ENCODE assay signal across 8 cellular contexts in the genomic region with DNA sequence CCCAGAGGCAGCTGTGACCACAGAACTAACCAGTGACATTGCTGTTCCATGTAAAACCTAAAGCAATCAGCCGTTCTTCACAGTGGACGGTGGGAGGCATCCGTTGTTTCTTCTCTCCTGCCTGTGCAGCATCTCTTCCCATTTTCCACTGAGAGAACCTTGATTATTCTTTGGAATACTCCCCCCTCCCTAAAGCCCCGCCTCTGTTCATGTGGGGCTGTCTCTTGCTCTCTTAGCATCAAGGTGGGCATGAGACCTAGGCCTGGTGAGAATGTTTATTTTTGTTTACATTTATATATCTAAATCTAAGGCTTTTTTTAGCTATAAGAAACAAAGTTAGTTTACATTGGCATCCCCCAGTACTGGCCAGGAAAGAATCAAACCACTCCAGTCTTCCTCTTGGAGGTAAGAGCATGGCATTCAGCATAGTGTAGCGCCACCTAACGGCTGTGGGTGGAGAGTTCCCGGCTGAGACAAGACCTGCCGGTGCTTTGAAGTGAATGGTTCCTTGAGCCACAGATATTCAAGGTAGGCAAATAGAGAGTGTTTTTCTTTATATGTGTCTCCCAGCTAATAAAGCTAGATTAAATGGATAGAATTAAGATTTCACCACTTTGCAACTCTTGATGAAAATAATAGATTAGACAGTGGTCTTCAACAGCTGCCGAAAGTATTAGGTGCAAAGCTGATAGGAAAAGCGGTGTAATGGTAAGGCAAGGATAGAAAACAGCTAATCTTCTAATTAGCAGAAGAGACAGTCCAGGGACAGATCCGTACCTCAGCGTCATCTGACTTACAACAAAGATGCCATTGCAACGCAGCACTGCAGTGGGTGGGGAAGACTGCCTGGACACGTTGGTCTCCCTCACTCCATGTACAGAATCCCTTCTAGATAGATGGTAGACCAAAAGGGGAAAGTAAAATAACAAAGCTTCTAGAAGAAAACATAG.
A peak's percentile ranks its signal among the peaks of the same experiment; 100 is the strongest.
DNase-seq lines count a peak whose midpoint lies in the region; ATAC-seq, FAIRE-seq and TF ChIP-seq lines count a peak whose summit lies in the region.

No MANE protein-coding gene starts in this region.

- WGBS in mammary epithelial cell (ENCODE audit: low coverage, missing lambda C conversion rate): 66% methylated on average over 14 of the region's 14 CpGs

- no TSS peak for BruUV-seq in mammary epithelial cell (replicated peaks; lab: Mats Ljungman, UMichigan)

- intact Hi-C loops in mammary epithelial cell (cut with micrococcal nuclease): loop anchor here (1.0 to 10.0 kb wide), 7 partner anchors 91 to 1168 kb away; partner anchors contain the start of gene PTPRM

- no peaks in the 10 kb centered on the region for H3K9me1 ChIP-seq in keratinocyte (ENCODE audit: control insufficient read depth, extremely low read depth, insufficient read depth, low read length)

- FAIRE-seq in keratinocyte (lab: Jason Lieb, UNC): peak; percentile 13

- H3K4me3 Mint-ChIP-seq in stimulated activated effector memory CD8-positive, alpha-beta T cell treated with anti-CD3 and anti-CD28 coated beads, Interleukin-12 subunit alpha, Interleukin-12 subunit beta, amount 100 ng/mL, for 72 hours: no peak overlapping the region

- no peaks in the 10 kb centered on the region for H3K27me3 ChIP-seq in GM06990 (replicated peaks; ENCODE audit: control insufficient read depth, insufficient read depth, low read length)
- H3K27me3 ChIP-seq in OCI-LY3 (ENCODE audit: low read depth, low read length): peaks cover 10% of the 10 kb centered on the region
- no peaks in the 10 kb centered on the region for H3K27me3 ChIP-seq in mammary epithelial cell (ENCODE audit: insufficient read depth, low read length)
- H3K27me3 ChIP-seq in keratinocyte (ENCODE audit: control insufficient read depth, extremely low read depth, insufficient read depth, low read length): no peaks in the 10 kb centered on the region

- no peak overlapping the region for H2AFZ ChIP-seq in OCI-LY3 (ENCODE audit: low read depth, low read length)
- no peak overlapping the region for H2AFZ ChIP-seq in mammary epithelial cell (ENCODE audit: low read depth, low read length)
- H2AFZ ChIP-seq in keratinocyte (ENCODE audit: control insufficient read depth, low read length): no peak overlapping the region

- H3K36me3 ChIP-seq in GM06990 (ENCODE audit: control insufficient read depth, insufficient read depth, low read length) (no peaks in the 10 kb centered on the region), OCI-LY3 (replicated peaks; ENCODE audit: low read depth, low read length) (no peaks in the 10 kb centered on the region), mammary epithelial cell (ENCODE audit: insufficient read depth, low read length) (no peaks in the 10 kb centered on the region), keratinocyte (ENCODE audit: control insufficient read depth in 2 of 2, extremely low read depth in 1 of 2, insufficient read depth in 2 of 2, low read length in 2 of 2) (peaks cover 0 to 7% of the 10 kb centered on the region in 2 experiments)

- H3K79me2 ChIP-seq in OCI-LY3 (ENCODE audit: low read length) (no peaks in the 10 kb centered on the region), mammary epithelial cell (ENCODE audit: insufficient read depth, low read length) (no peaks in the 10 kb centered on the region), keratinocyte (ENCODE audit: control insufficient read depth, insufficient read depth, low read length) (no peaks in the 10 kb centered on the region)

- peaks cover 12% of the 10 kb centered on the region for H3K36me3 Mint-ChIP-seq in stimulated activated effector memory CD8-positive, alpha-beta T cell treated with anti-CD3 and anti-CD28 coated beads, Interleukin-12 subunit alpha, Interleukin-12 subunit beta, amount 100 ng/mL, for 72 hours

- H4K20me1 ChIP-seq in OCI-LY3 (ENCODE audit: insufficient read depth, low read length): no peaks in the 10 kb centered on the region
- H4K20me1 ChIP-seq in mammary epithelial cell (ENCODE audit: insufficient read depth, low read length): no peaks in the 10 kb centered on the region
- no peaks in the 10 kb centered on the region for H4K20me1 ChIP-seq in keratinocyte (ENCODE audit: control insufficient read depth, extremely low read depth, insufficient read depth, low read length)

- H3K27ac Mint-ChIP-seq in stimulated activated effector memory CD8-positive, alpha-beta T cell treated with anti-CD3 and anti-CD28 coated beads, Interleukin-12 subunit alpha, Interleukin-12 subunit beta, amount 100 ng/mL, for 72 hours: no peak overlapping the region

- dilution Hi-C loops in mammary epithelial cell (cut with HindIII; ENCODE audit: low sequenced_read_pairs): loop anchor here (10.0 kb wide), 1 partner anchor 55 kb away; no protein-coding TSS in a partner anchor
- dilution Hi-C loops in keratinocyte (cut with MboI; ENCODE audit: extremely low pct_ligation_motif_present, low sequenced_read_pairs): no loop called here

- H3K27ac ChIP-seq in OCI-LY3 (ENCODE audit: low read length): no peak overlapping the region
- no peak overlapping the region for H3K27ac ChIP-seq in mammary epithelial cell (ENCODE audit: insufficient read depth, low read depth, low read length)
- no peak overlapping the region for H3K27ac ChIP-seq in keratinocyte (ENCODE audit: control insufficient read depth, insufficient read depth, low read length)

- H3K4me2 ChIP-seq in OCI-LY3 (ENCODE audit: low read length) (no peak overlapping the region), mammary epithelial cell (ENCODE audit: insufficient read depth, low read depth, low read length) (no peak overlapping the region), keratinocyte (ENCODE audit: control insufficient read depth, extremely low read depth, insufficient read depth, low read depth, low read length) (no peak overlapping the region)

- no peak for ATAC-seq in stimulated activated effector memory CD8-positive, alpha-beta T cell treated with anti-CD3 and anti-CD28 coated beads, Interleukin-12 subunit alpha, Interleukin-12 subunit beta, amount 100 ng/mL, for 72 hours
- no peak for ATAC-seq in GM19351 (IDR thresholded peaks at IDR 0.05; ENCODE audit: unreplicated experiment)

- H3K4me1 ChIP-seq in OCI-LY3 (ENCODE audit: low read length) (no peaks in the 10 kb centered on the region), mammary epithelial cell (ENCODE audit: insufficient read depth, low read length) (no peaks in the 10 kb centered on the region), keratinocyte (ENCODE audit: control insufficient read depth, extremely low read depth, insufficient read depth, low read length) (no peaks in the 10 kb centered on the region)

- H3K9me3 ChIP-seq in OCI-LY3 (ENCODE audit: insufficient read depth, low read length): no peaks in the 10 kb centered on the region
- H3K9me3 ChIP-seq in mammary epithelial cell (replicated peaks; ENCODE audit: insufficient read depth, low read length): no peaks in the 10 kb centered on the region
- no peaks in the 10 kb centered on the region for H3K9me3 ChIP-seq in keratinocyte (ENCODE audit: control insufficient read depth, low read depth, low read length)

- no peaks in the 10 kb centered on the region for H3K4me1 Mint-ChIP-seq in stimulated activated effector memory CD8-positive, alpha-beta T cell treated with anti-CD3 and anti-CD28 coated beads, Interleukin-12 subunit alpha, Interleukin-12 subunit beta, amount 100 ng/mL, for 72 hours

- no peak overlapping the region for H3K4me3 ChIP-seq in GM06990 (replicated peaks; ENCODE audit: low read depth, low read length)
- H3K4me3 ChIP-seq in OCI-LY3 (ENCODE audit: low read length): no peak overlapping the region
- no peak overlapping the region for H3K4me3 ChIP-seq in mammary epithelial cell (replicated peaks in 1 of 3; ENCODE audit: insufficient read depth in 1 of 3, low read depth in 2 of 3, low read length in 3 of 3)
- H3K4me3 ChIP-seq in keratinocyte (ENCODE audit: control insufficient read depth in 2 of 3, extremely low read depth in 1 of 3, insufficient read depth in 2 of 3, low read depth in 1 of 3, low read length in 3 of 3): no peak overlapping the region

- H3K9ac ChIP-seq in OCI-LY3 (ENCODE audit: low read length): no peak overlapping the region
- no peak overlapping the region for H3K9ac ChIP-seq in mammary epithelial cell (ENCODE audit: insufficient read depth, low read length)
- no peak overlapping the region for H3K9ac ChIP-seq in keratinocyte (ENCODE audit: control insufficient read depth, extremely low read depth, insufficient read depth, low read length)

- H3K9me3 Mint-ChIP-seq in stimulated activated effector memory CD8-positive, alpha-beta T cell treated with anti-CD3 and anti-CD28 coated beads, Interleukin-12 subunit alpha, Interleukin-12 subunit beta, amount 100 ng/mL, for 72 hours: no peaks in the 10 kb centered on the region

- CTCF ChIA-PET in mammary epithelial cell (lab: Charles Lee; ENCODE audit: low non-redundant PET): no interaction called here

- no peak for DNase-seq in GM06990 (ENCODE audit: extremely low read depth, insufficient read length)
- DNase-seq in HPDE6-E6E7 (ENCODE audit: extremely low spot score): peak; percentile 49
- DNase-seq in mammary epithelial cell: peak; percentile 53
- peak; percentile 26 for DNase-seq in keratinocyte (ENCODE audit: low read depth, low spot score)
- peak; percentile 6 to 52 for DNase-seq in stimulated activated effector memory CD8-positive, alpha-beta T cell treated with anti-CD3 and anti-CD28 coated beads, Interleukin-12 subunit alpha, Interleukin-12 subunit beta, amount 100 ng/mL, for 72 hours (ENCODE audit: low spot score in 2 of 2)
- DNase-seq in GF-D8 (lab: John Stamatoyannopoulos, UW): no peak

- TF ChIP-seq CTCF in GM06990 (IDR thresholded peaks at IDR 0.05; ENCODE audit: insufficient read depth, low read length, poor library complexity, severe bottlenecking) (peak; percentile 70), OCI-LY3 (IDR thresholded peaks at IDR 0.05; ENCODE audit: low read depth, low read length) (peak; percentile 85), mammary epithelial cell (conservative IDR thresholded peaks at IDR 0.05 in 1 of 2, IDR thresholded peaks at IDR 0.05 in 1 of 2; ENCODE audit: extremely low read depth in 1 of 2, insufficient read depth in 1 of 2, low read depth in 1 of 2, low read length in 2 of 2) (peak; percentile 92 to 96), keratinocyte (optimal IDR thresholded peaks at IDR 0.05 in 1 of 3, IDR thresholded peaks at IDR 0.05 in 1 of 3, conservative IDR thresholded peaks at IDR 0.05 in 1 of 3; ENCODE audit: extremely low read depth in 1 of 3, insufficient read depth in 2 of 3, low read length in 3 of 3) (peak; percentile 87 to 94 (median 94))

- in situ Hi-C loops in mammary epithelial cell (cut with MboI; ENCODE audit: low sequenced_read_pairs in 2 of 2): loop anchor here (25.0 kb wide), 3 partner anchors 302 to 827 kb away; partner anchors contain the start of gene PTPRM (in 1 of the 2)

Comparison
In these comparisons a context has a peak if more than half of its experiments do, and no peak if none do; other contexts are left out.
1. DNase-seq: peak in HPDE6-E6E7 (single experiment), mammary epithelial cell (single experiment), keratinocyte (single experiment) and stimulated activated effector memory CD8-positive, alpha-beta T cell treated with anti-CD3 and anti-CD28 coated beads, Interleukin-12 subunit alpha, Interleukin-12 subunit beta, amount 100 ng/mL, for 72 hours (2 of 2); none in GM06990 (single experiment) and GF-D8 (single experiment).
2. Peak in every context shown above with its lines, with median percentiles within 50 percentile points of each other: CTCF ChIP-seq.